Comparison of ENCODE assay signal across 21 cellular contexts in the genomic region with DNA sequence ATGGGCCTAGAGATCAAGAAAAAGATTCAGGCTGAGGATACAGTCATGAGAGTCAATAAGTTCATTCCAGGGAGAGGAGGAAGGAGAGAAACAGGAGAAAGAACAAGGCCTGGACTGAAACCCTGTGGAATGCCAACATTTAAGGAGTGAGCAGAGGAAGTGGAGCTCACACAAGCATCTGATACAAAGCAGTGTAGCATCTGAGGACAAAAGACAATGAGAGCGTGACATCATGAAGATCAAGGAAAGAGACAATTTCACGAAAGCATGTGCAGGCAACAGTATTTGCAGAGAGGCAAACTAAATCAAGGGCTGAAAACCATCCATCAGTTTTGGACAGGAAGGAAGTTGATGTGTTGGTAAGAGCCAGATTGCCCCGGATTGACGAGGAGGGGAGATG. TPM values are rescaled to one million over a fixed set of nuclear protein-coding genes. Genes with fewer than 3 reads are reported as not detected.
A peak's percentile ranks its signal among the peaks of the same experiment; 100 is the strongest.
DNase-seq lines count a peak whose midpoint lies in the region; ATAC-seq, FAIRE-seq and TF ChIP-seq lines count a peak whose summit lies in the region.
"Had no signal": no experiment of that assay in that cellular context is flagged by ENCODE, and none has a peak within 500 bp of the region (broad histone marks: within the 10 kb centered on the region; RNA-seq: fewer than 3 reads in every experiment).

No MANE protein-coding gene starts in this region.

- H3K27ac ChIP-seq in HepG2 (ENCODE audit: extremely low read length, insufficient read depth, low read length) (no peak overlapping the region), right lobe of liver (no peak overlapping the region), H1 (ENCODE audit: low read depth, low read length) (no peak overlapping the region), heart left ventricle (no peak overlapping the region)
- H3K27ac ChIP-seq: BLaER1 treated with 17β-estradiol and CSF1 and Interleukin-3, amounts not matched to agents 10 nM and 100 nM; HL-60 had no signal

- no peak overlapping the region for H2BK5ac ChIP-seq in H1 (ENCODE audit: low read depth, low read length)

- TF ChIP-seq POLR2A in HepG2 (IDR thresholded peaks at IDR 0.05; ENCODE audit: insufficient read depth in 1 of 2, low read depth in 2 of 2, low read length in 2 of 2) (no peak), right lobe of liver (IDR thresholded peaks at IDR 0.05) (no peak), H1 (IDR thresholded peaks at IDR 0.05; ENCODE audit: control extremely low read depth in 1 of 2, low read depth in 2 of 2, low read length in 2 of 2) (no peak), heart left ventricle (IDR thresholded peaks at IDR 0.05) (no peak)

- H4K20me1 ChIP-seq in HepG2 (ENCODE audit: insufficient read depth, low read length): no peaks in the 10 kb centered on the region
- no peaks in the 10 kb centered on the region for H4K20me1 ChIP-seq in H1 (replicated peaks in 1 of 2; ENCODE audit: control insufficient read depth in 1 of 2, insufficient read depth in 2 of 2, low read length in 2 of 2)
- H4K20me1 ChIP-seq: BLaER1 treated with 17β-estradiol and CSF1 and Interleukin-3, amounts not matched to agents 10 nM and 100 nM had no signal

- TF ChIP-seq RAD21 in HepG2 (CRISPR knock-in tag; IDR thresholded peaks at IDR 0.05) (no peak), H1 (IDR thresholded peaks at IDR 0.05 in 1 of 2, conservative IDR thresholded peaks at IDR 0.05 in 1 of 2; ENCODE audit: low read depth in 2 of 2, low read length in 2 of 2) (no peak)

- H3K56ac ChIP-seq in H1 (replicated peaks; ENCODE audit: insufficient read length, low read depth, low read length): no peak overlapping the region

- no peak overlapping the region; the same call in 1 of the 2 replicates for H2AK5ac ChIP-seq in H1 (ENCODE audit: low read depth, low read length)

- H3K4me1 ChIP-seq in HepG2 (ENCODE audit: insufficient read depth, low read length): peaks cover 6% of the 10 kb centered on the region
- no peaks in the 10 kb centered on the region for H3K4me1 ChIP-seq in right lobe of liver
- H3K4me1 ChIP-seq in H1 (replicated peaks in 1 of 4; ENCODE audit: control insufficient read depth in 3 of 4, insufficient read depth in 4 of 4, low read length in 3 of 4): peaks cover 0 to 6% (median 0%) of the 10 kb centered on the region in 4 experiments; a peak in 3 of 7 replicates
- no peaks in the 10 kb centered on the region for H3K4me1 ChIP-seq in heart left ventricle

- H3K79me2 ChIP-seq in HepG2 (ENCODE audit: insufficient read depth, low read length) (no peaks in the 10 kb centered on the region), H1 (ENCODE audit: control insufficient read depth in 1 of 2, insufficient read depth in 2 of 2, low read length in 2 of 2) (no peaks in the 10 kb centered on the region)

- intact Hi-C loops in HepG2 (cut with micrococcal nuclease; ENCODE audit: unreplicated experiment) (no loop called here), right lobe of liver (cut with DNase I) (no loop called here), heart left ventricle (cut with DNase I) (no loop called here)

- FAIRE-seq in HepG2 (lab: Jason Lieb, UNC) (no peak), H1 (lab: Jason Lieb, UNC) (no peak)
- FAIRE-seq: GM19239, H54 had no signal

- no peak overlapping the region for H3K4ac ChIP-seq in H1 (replicated peaks; ENCODE audit: insufficient read length, low read depth, low read length)

- H3K14ac ChIP-seq in H1 (ENCODE audit: insufficient read length): no peak overlapping the region

- H3K4me3 ChIP-seq in HepG2 (replicated peaks in 1 of 3; ENCODE audit: insufficient read depth in 1 of 3, low read depth in 2 of 3, low read length in 3 of 3) (no peak overlapping the region), right lobe of liver (no peak overlapping the region), H1 (ENCODE audit: extremely low read depth in 1 of 4, insufficient read depth in 2 of 4, low read depth in 3 of 4, low read length in 4 of 4) (no peak overlapping the region), heart left ventricle (no peak overlapping the region)
- H3K4me3 ChIP-seq: BLaER1 treated with 17β-estradiol and CSF1 and Interleukin-3, amounts not matched to agents 10 nM and 100 nM had no signal

- no peaks in the 10 kb centered on the region for H3K4me1 Mint-ChIP-seq in stimulated activated naive B cell treated with anti-CD40 and anti-IgM and Interleukin-4, amounts not matched to agents 10 μg/mL and 1 μg/mL and 100 μg/mL, for 72 hours
- H3K4me1 Mint-ChIP-seq: B cell had no signal

- no peak overlapping the region for H2BK20ac ChIP-seq in H1 (ENCODE audit: low read length)

- peaks cover 4 to 7% of the 10 kb centered on the region in 2 donors for H3K9me3 Mint-ChIP-seq in stimulated activated naive B cell treated with anti-CD40 and anti-IgM and Interleukin-4, amounts not matched to agents 10 μg/mL and 1 μg/mL and 100 μg/mL, for 72 hours
- H3K9me3 Mint-ChIP-seq: HFFc6 had no signal

- peak overlapping the region; percentile 65; the same call in 1 of the 2 replicates for H2BK15ac ChIP-seq in H1 (ENCODE audit: low read length)

- in situ Hi-C loops in HepG2 (cut with HindIII; ENCODE audit: extremely low pct_ligation_motif_present, low pct_unique_long_range_greater_than_20kb): no loop called here

- POLR2A ChIA-PET in HepG2 (lab: Yijun Ruan, JAX) (no interaction called here), H1 (lab: Charles Lee; ENCODE audit: partially characterized antibody) (no interaction called here)

- H3K27me3 ChIP-seq in HepG2 (ENCODE audit: control insufficient read depth in 1 of 2, insufficient read depth in 2 of 2, low read length in 2 of 2) (peaks cover 3 to 5% of the 10 kb centered on the region in 2 experiments; a peak in 3 of 5 replicates), right lobe of liver (no peaks in the 10 kb centered on the region), H1 (replicated peaks in 1 of 4; ENCODE audit: control insufficient read depth in 3 of 4, extremely low read depth in 1 of 4, insufficient read depth in 3 of 4, low read length in 3 of 4) (no peaks in the 10 kb centered on the region), heart left ventricle (peaks cover 0 to 39% (median 11%) of the 10 kb centered on the region in 9 donors)
- H3K27me3 ChIP-seq: BLaER1 treated with 17β-estradiol and CSF1 and Interleukin-3, amounts not matched to agents 10 nM and 100 nM had no signal

- no peak overlapping the region for H3K27ac Mint-ChIP-seq in stimulated activated naive B cell treated with anti-CD40 and anti-IgM and Interleukin-4, amounts not matched to agents 10 μg/mL and 1 μg/mL and 100 μg/mL, for 72 hours
- H3K27ac Mint-ChIP-seq: B cell; CD8-positive, alpha-beta T cell; HFFc6 had no signal

- 25% methylated on average over 4 of the region's 4 CpGs for WGBS in HepG2 (ENCODE audit: low lambda C conversion rate)
- 45% methylated on average over 4 of the region's 4 CpGs for WGBS in right lobe of liver (ENCODE audit: insufficient coverage, low coverage, low lambda C conversion rate, missing lambda C conversion rate)
- WGBS in H1 (ENCODE audit: extremely low coverage in 1 of 2, insufficient coverage in 1 of 2, insufficient read length in 1 of 2, insufficient replicate concordance in 2 of 2, low coverage in 1 of 2, low lambda C conversion rate in 2 of 2, missing lambda C conversion rate in 1 of 2), 2 experiments: 91% methylated on average over 4 of the region's 4 CpGs; no CpG with 5 or more reads in 1 of the 2 experiments
- 52 to 62% (median 57%) methylated on average over 4 of the region's 4 CpGs for WGBS in heart left ventricle, 4 donors

- peaks cover 35 to 39% of the 10 kb centered on the region in 2 donors for H3K27me3 Mint-ChIP-seq in stimulated activated naive B cell treated with anti-CD40 and anti-IgM and Interleukin-4, amounts not matched to agents 10 μg/mL and 1 μg/mL and 100 μg/mL, for 72 hours

- no peak for TF ChIP-seq EP300 in HepG2 (IDR thresholded peaks at IDR 0.05; ENCODE audit: low read depth in 2 of 2, low read length in 2 of 2)
- TF ChIP-seq EP300 in HepG2 (CRISPR knock-in tag; IDR thresholded peaks at IDR 0.05; ENCODE audit: borderline replicate concordance): no peak
- no peak for TF ChIP-seq EP300 in H1 (IDR thresholded peaks at IDR 0.05; ENCODE audit: borderline replicate concordance in 1 of 2, low read depth in 2 of 2, low read length in 2 of 2)

- CTCF ChIA-PET in HepG2 (lab: Yijun Ruan, JAX; ENCODE audit: low intra/inter-chr PET ratio, low total read pairs): no interaction called here
- CTCF ChIA-PET in H1 (lab: Charles Lee; ENCODE audit: partially characterized antibody): interaction anchor here (0.8 to 2.3 kb wide), 4 partner anchors 12 to 159 kb away, joined by 3 to 8 read pairs (median 4); no protein-coding TSS in a partner anchor

- no peaks in the 10 kb centered on the region for H3K36me3 Mint-ChIP-seq in stimulated activated naive B cell treated with anti-CD40 and anti-IgM and Interleukin-4, amounts not matched to agents 10 μg/mL and 1 μg/mL and 100 μg/mL, for 72 hours
- H3K36me3 Mint-ChIP-seq: CD8-positive, alpha-beta T cell had no signal

- H3K9ac ChIP-seq in HepG2 (ENCODE audit: insufficient read depth, low read depth, low read length) (no peak overlapping the region), H1 (replicated peaks in 1 of 4; ENCODE audit: extremely low read depth in 1 of 4, low read depth in 3 of 4, low read length in 3 of 4) (no peak overlapping the region)
- H3K9ac ChIP-seq: BLaER1 treated with 17β-estradiol and CSF1 and Interleukin-3, amounts not matched to agents 10 nM and 100 nM had no signal

- H3K9me3 ChIP-seq in HepG2 (ENCODE audit: low read length) (no peaks in the 10 kb centered on the region), right lobe of liver (no peaks in the 10 kb centered on the region), H1 (ENCODE audit: insufficient read depth in 2 of 2, low read depth in 1 of 2, low read length in 1 of 2) (0 out of 4 replicates have a peak, but pooled peaks cover 0 to 2% of the 10 kb centered on the region in 2 experiments), heart left ventricle (no peaks in the 10 kb centered on the region)
- H3K9me3 ChIP-seq: BLaER1 treated with 17β-estradiol and CSF1 and Interleukin-3, amounts not matched to agents 10 nM and 100 nM had no signal

- no peak overlapping the region for H3K4me3 Mint-ChIP-seq in stimulated activated naive B cell treated with anti-CD40 and anti-IgM and Interleukin-4, amounts not matched to agents 10 μg/mL and 1 μg/mL and 100 μg/mL, for 72 hours
- H3K4me3 Mint-ChIP-seq: B cell; CD8-positive, alpha-beta T cell; HFFc6 had no signal

- H2BK120ac ChIP-seq in H1 (replicated peaks; ENCODE audit: low read depth, low read length): no peak overlapping the region

- no peak overlapping the region for H2AFZ ChIP-seq in HepG2 (ENCODE audit: low read length)
- H2AFZ ChIP-seq in H1 (ENCODE audit: low read length): no peak overlapping the region

- no TSS peak for BruUV-seq in HepG2 (replicated peaks; lab: Mats Ljungman, UMichigan)

- H3K18ac ChIP-seq in H1 (ENCODE audit: extremely low read depth, low read length): no peak overlapping the region

- H3K23ac ChIP-seq in H1 (ENCODE audit: insufficient read length): no peak overlapping the region

- ATAC-seq in HepG2 (no peak), right lobe of liver (no peak), heart left ventricle (no peak), GM18909 (IDR thresholded peaks at IDR 0.05; ENCODE audit: poor library complexity, unreplicated experiment) (no peak)
- ATAC-seq in stimulated activated naive B cell treated with anti-CD40 and anti-IgM and Interleukin-4, amounts not matched to agents 10 μg/mL and 1 μg/mL and 100 μg/mL, for 72 hours (replicated peaks): no peak
- ATAC-seq: CD8-positive, alpha-beta T cell had no signal

- no peaks in the 10 kb centered on the region for H3K79me1 ChIP-seq in H1 (ENCODE audit: low read depth, low read length)

- H3K23me2 ChIP-seq in H1 (ENCODE audit: low read depth, low read length): no peaks in the 10 kb centered on the region; the same call in 1 of the 2 replicates

- H3K4me2 ChIP-seq in HepG2 (ENCODE audit: low read depth, low read length): no peak overlapping the region
- H3K4me2 ChIP-seq in H1 (ENCODE audit: insufficient read depth in 1 of 2, low read depth in 2 of 2, low read length in 2 of 2): no peak overlapping the region

- H4K91ac ChIP-seq in H1 (replicated peaks; ENCODE audit: insufficient read length, low read length): no peak overlapping the region

- H3K36me3 ChIP-seq in HepG2 (replicated peaks in 1 of 2; ENCODE audit: control insufficient read depth in 1 of 2, insufficient read depth in 2 of 2, low read length in 2 of 2): no peaks in the 10 kb centered on the region
- no peaks in the 10 kb centered on the region for H3K36me3 ChIP-seq in right lobe of liver
- no peaks in the 10 kb centered on the region for H3K36me3 ChIP-seq in H1 (ENCODE audit: control insufficient read depth in 2 of 4, insufficient read depth in 4 of 4, low read length in 3 of 4)
- H3K36me3 ChIP-seq in heart left ventricle: no peaks in the 10 kb centered on the region
- H3K36me3 ChIP-seq: BLaER1 treated with 17β-estradiol and CSF1 and Interleukin-3, amounts not matched to agents 10 nM and 100 nM had no signal

- 0 out of 2 replicates have a peak overlapping the region, but pooled peaks have one; percentile 19 for H2BK12ac ChIP-seq in H1 (ENCODE audit: low read depth, low read length)

- no peak overlapping the region for H4K5ac ChIP-seq in H1 (ENCODE audit: insufficient read length, low read depth, low read length)

- no peak for TF ChIP-seq CTCF in HepG2 (CRISPR knock-in tag; IDR thresholded peaks at IDR 0.05)
- TF ChIP-seq CTCF in right lobe of liver (IDR thresholded peaks at IDR 0.05): no peak
- no peak for TF ChIP-seq CTCF in H1 (IDR thresholded peaks at IDR 0.05; ENCODE audit: control extremely low read depth in 1 of 3, insufficient read depth in 1 of 3, low read depth in 1 of 3, low read length in 3 of 3)
- no peak for TF ChIP-seq CTCF in heart left ventricle (IDR thresholded peaks at IDR 0.05)

- DNase-seq in HepG2 (ENCODE audit: low spot score) (no peak), right lobe of liver (no peak), H1 (ENCODE audit: low read depth in 1 of 2, low spot score in 2 of 2) (no peak), medulla oblongata (ENCODE audit: extremely low spot score) (peak; percentile 29), heart left ventricle (no peak)
- DNase-seq in stimulated activated naive B cell treated with anti-CD40 and anti-IgM and Interleukin-4, amounts not matched to agents 10 μg/mL and 1 μg/mL and 100 μg/mL, for 72 hours: no peak
- DNase-seq: Calu3; CD8-positive, alpha-beta T cell; DMS79 treated with DMSO at 0.1 percent for 48 hours; GF-D8; HCEC 1CT; HFFc6; IMR-90 had no signal

- no peak overlapping the region for H4K8ac ChIP-seq in H1 (ENCODE audit: extremely low read depth, insufficient read depth, low read length)

RNA-seq across cellular contexts. Expression of a gene that starts 25.3 kb away (rescaled TPM):
- total RNA-seq in HepG2 (2016; rRNA removed; fragmentation: Illumina TruSeq; extraction: Trizol): not detected in 2 replicates
- not detected in 2 replicates for total RNA-seq in HepG2 (2016; cell fraction: cytosol; rRNA removed; fragmentation: Illumina TruSeq; extraction: Trizol; ENCODE audit: low read depth)
- total RNA-seq in HepG2 (2016; cell fraction: insoluble cytoplasmic fraction; rRNA removed; fragmentation: Illumina TruSeq; extraction: Trizol): not detected in 2 replicates
- not detected in 2 replicates for total RNA-seq in HepG2 (2016; cell fraction: membrane; rRNA removed; fragmentation: Illumina TruSeq; extraction: Trizol)
- not detected in 2 replicates for total RNA-seq in HepG2 (2016; cell fraction: nucleus; rRNA removed; fragmentation: Illumina TruSeq; extraction: Trizol)
- polyA plus RNA-seq in HepG2 (2011; rRNA removed): not detected in 2 replicates
- not detected in 2 replicates for polyA plus RNA-seq in HepG2 (2011; cell fraction: cytosol; rRNA removed)
- not detected in 2 replicates for polyA plus RNA-seq in HepG2 (2011; cell fraction: nucleus; rRNA removed)
- polyA plus RNA-seq in HepG2 (2012): not detected in 2 replicates
- polyA plus RNA-seq in HepG2 (2016; cell fraction: cytosol; fragmentation: Illumina TruSeq; extraction: Trizol; ENCODE audit: low read depth): not detected in 2 replicates
- polyA plus RNA-seq in HepG2 (2016; cell fraction: insoluble cytoplasmic fraction; fragmentation: Illumina TruSeq; extraction: Trizol; ENCODE audit: low read depth): not detected in 2 replicates
- not detected in 2 replicates for polyA plus RNA-seq in HepG2 (2016; cell fraction: membrane; fragmentation: Illumina TruSeq; extraction: Trizol; ENCODE audit: low read depth)
- polyA plus RNA-seq in HepG2 (2016; cell fraction: nucleus; fragmentation: Illumina TruSeq; extraction: Trizol; ENCODE audit: insufficient read depth, low read depth): not detected in 2 replicates
- polyA minus RNA-seq in HepG2 (2011; rRNA and poly(A)+ RNA removed; ENCODE audit: low replicate concordance): not detected in 2 replicates
- polyA minus RNA-seq in HepG2 (2011; cell fraction: cytosol; rRNA and poly(A)+ RNA removed): not detected in 2 replicates
- not detected in 2 replicates for polyA minus RNA-seq in HepG2 (2011; cell fraction: nucleus; rRNA and poly(A)+ RNA removed)
- total RNA-seq in right lobe of liver: under 1 TPM in 2 of 6 experiments, not detected in 4; 0.12 to 0.13 TPM
- total RNA-seq in H1 (2021; fragmentation: NEBNext Ultra II Directional; extraction: Animal tissue kit (Norgen Biotek cat#: 25700)): 0.95 TPM in 1 of 2 replicates, not detected in the other
- 0.20 and 0.25 TPM in 2 replicates for polyA plus RNA-seq in H1 (2011; rRNA removed)
- 0.26 TPM for polyA plus RNA-seq in H1 (2011; cell fraction: cytosol; rRNA removed)
- 0.31 TPM for polyA plus RNA-seq in H1 (2011; cell fraction: nucleus; rRNA removed)
- 0.25 to 0.36 TPM in 2 of 4 replicates, not detected in the others for polyA plus RNA-seq in H1 (2012, experiment 1 of 2)
- 0.18 TPM for polyA plus RNA-seq in H1 (2012, experiment 2 of 2)
- 0.26 TPM for polyA plus RNA-seq in H1 (2013, experiment 1 of 2)
- 0.35 TPM for polyA plus RNA-seq in H1 (2013, experiment 2 of 2)
- 0.24 and 0.60 TPM in 2 replicates for polyA minus RNA-seq in H1 (2011; rRNA and poly(A)+ RNA removed)
- polyA minus RNA-seq in H1 (2011; cell fraction: cytosol; rRNA and poly(A)+ RNA removed): not detected
- polyA minus RNA-seq in H1 (2011; cell fraction: nucleus; rRNA and poly(A)+ RNA removed): not detected
- total RNA-seq in heart left ventricle: 1 to 10 TPM in 1 of 9 donors, under 1 TPM in 2, not detected in 6; 0.27 to 1.1 (median 0.71) TPM
- polyA plus RNA-seq in heart left ventricle: under 1 TPM; 0.15 to 0.34 TPM
- total RNA-seq: A172; B cell; Calu3; CD8-positive, alpha-beta T cell; HFFc6; HT1080; IMR-90 had no signal
- polyA plus RNA-seq: IMR-90 had no signal
